8 cellular contexts compared by ENCODE assay signal in the genomic region with DNA sequence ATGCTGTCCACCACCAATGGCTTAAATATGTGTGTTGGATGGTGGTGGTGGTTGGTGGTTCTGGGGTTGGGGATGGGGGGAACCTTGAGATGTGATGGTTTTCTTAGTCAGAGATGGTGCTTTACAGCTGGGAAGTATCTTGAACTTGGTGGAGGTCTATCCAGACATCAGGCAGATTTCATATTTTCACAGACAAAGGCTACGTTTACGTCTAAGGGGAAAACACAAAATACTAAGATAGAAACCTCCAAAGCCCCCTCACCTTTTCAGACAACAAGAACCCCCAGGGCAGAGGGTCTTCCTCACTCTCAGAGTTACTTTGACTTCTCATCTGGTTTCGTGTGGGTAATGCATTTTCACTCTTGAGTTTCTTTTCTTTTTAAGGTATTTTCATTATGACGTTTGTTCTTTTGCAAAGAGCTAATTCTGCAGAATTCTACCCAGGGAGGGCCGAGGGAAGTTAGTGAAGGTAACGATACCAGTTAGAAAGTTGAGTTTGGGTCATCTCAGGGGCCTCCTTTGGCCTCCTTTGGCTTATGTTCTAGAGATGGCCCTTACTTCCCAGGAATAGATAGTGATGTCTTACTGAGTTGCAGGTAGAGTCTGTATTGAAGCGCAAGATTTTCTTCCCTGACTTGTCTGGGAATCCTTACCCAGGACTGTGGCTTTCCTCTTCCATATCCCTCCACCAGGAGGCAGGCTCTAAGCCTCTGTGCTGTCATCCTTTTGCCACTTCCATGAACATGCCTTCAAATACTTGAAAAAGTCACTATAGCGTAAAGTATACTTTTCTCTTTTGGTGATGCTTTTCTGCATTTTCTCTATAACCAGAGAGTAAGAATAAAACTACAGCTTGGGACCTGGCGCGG. TPM values are rescaled to one million over a fixed set of nuclear protein-coding genes. Genes with fewer than 3 reads are reported as not detected.
DNase-seq lines count a peak whose midpoint lies in the region; ATAC-seq and TF ChIP-seq lines count a peak whose summit lies in the region.
"Had no signal": no experiment of that assay in that cellular context is flagged by ENCODE, and none has a peak within 500 bp of the region (broad histone marks: within the 10 kb centered on the region; RNA-seq: fewer than 3 reads in every experiment).

No MANE protein-coding gene starts in this region.

- CTCF ChIA-PET in PC-9 (lab: Charles Lee): no interaction called here

- no peaks in the 10 kb centered on the region for H3K79me2 ChIP-seq in PC-9 (ENCODE audit: low read depth)

- peak; percentile 37 for ATAC-seq in GM18499 (IDR thresholded peaks at IDR 0.05; ENCODE audit: insufficient read depth, unreplicated experiment)

- H3K4me1 ChIP-seq in PC-9 (replicated peaks; ENCODE audit: insufficient read depth): no peaks in the 10 kb centered on the region
- peaks cover 3% of the 10 kb centered on the region; the same call in 1 of the 2 replicates for H3K4me1 ChIP-seq in iPS DF 6.9 (ENCODE audit: control insufficient read depth, insufficient read depth, low read length)

- H4K20me1 ChIP-seq in PC-9 (ENCODE audit: insufficient read depth): no peaks in the 10 kb centered on the region

- H3F3A ChIP-seq in PC-9 (ENCODE audit: insufficient read depth, low read depth): no peaks in the 10 kb centered on the region

- H3K36me3 ChIP-seq in PC-9 (ENCODE audit: low read depth): no peaks in the 10 kb centered on the region
- no peaks in the 10 kb centered on the region for H3K36me3 ChIP-seq in iPS DF 6.9 (ENCODE audit: control insufficient read depth, insufficient read depth, low read length)

- no TSS peak for BruUV-seq in PC-9 (replicated peaks; lab: Mats Ljungman, UMichigan)

- POLR2A ChIA-PET in PC-9 (lab: Charles Lee; ENCODE audit: unreplicated experiment): interaction anchor here (0.7 kb wide), 1 partner anchor 51 kb away, joined by 9 read pairs; no protein-coding TSS in a partner anchor

- H3K9me2 ChIP-seq in PC-9 (ENCODE audit: insufficient read depth): no peaks in the 10 kb centered on the region

- H3K9me3 ChIP-seq in PC-9 (ENCODE audit: insufficient read depth, low read depth): no peaks in the 10 kb centered on the region
- H3K9me3 ChIP-seq in iPS DF 6.9 (ENCODE audit: control insufficient read depth, insufficient read depth, low read length): no peaks in the 10 kb centered on the region

- no CpG with 5 or more reads among the region's 10 CpGs for WGBS in iPS DF 6.9 (ENCODE audit: insufficient coverage, insufficient read length)

- no peak overlapping the region for H2AFZ ChIP-seq in PC-9

- intact Hi-C loops in PC-9 (cut with micrococcal nuclease; ENCODE audit: unreplicated experiment): no loop called here

- no peaks in the 10 kb centered on the region for H3K27me3 ChIP-seq in PC-9 (ENCODE audit: insufficient read depth, low read depth)
- no peaks in the 10 kb centered on the region for H3K27me3 ChIP-seq in iPS DF 6.9 (ENCODE audit: control insufficient read depth, insufficient read depth, low read length)

- H3K4me3 ChIP-seq in PC-9 (no peak overlapping the region), iPS DF 6.9 (ENCODE audit: low read length) (no peak overlapping the region)

- H3K4me2 ChIP-seq in PC-9: no peak overlapping the region

- peak; percentile 30; the same call in 1 of the 2 replicates for TF ChIP-seq CTCF in PC-9 (conservative IDR thresholded peaks at IDR 0.05)

- DNase-seq in H4 (ENCODE audit: low spot score) (peak; percentile 31), PC-9 (no peak), iPS DF 6.9 (ENCODE audit: low read depth, low spot score) (peak; percentile 25), MV-4-11 (lab: John Stamatoyannopoulos, UW) (no peak), NCI-H1436 treated with DMSO at 0.1 percent for 48 hours (lab: John Stamatoyannopoulos, UW) (no peak), HPDE6-E6E7 (ENCODE audit: extremely low spot score) (no peak)

- no peak overlapping the region for H3K27ac ChIP-seq in PC-9
- H3K27ac ChIP-seq in iPS DF 6.9 (ENCODE audit: low read length): no peak overlapping the region

RNA-seq across cellular contexts. Expression of a gene that starts 31.9 kb away (rescaled TPM):
- 0.49 TPM in 1 of 2 replicates, not detected in the other for total RNA-seq in H4 (2014; rRNA removed; shearing (Covaris generic))
- total RNA-seq in PC-9 (2021): not detected in 2 replicates
- total RNA-seq: renal cortical epithelial cell had no signal

Comparison
In these comparisons a context has a peak if more than half of its experiments do, and no peak if none do; other contexts are left out.
1. DNase-seq: peak in H4 (single experiment) and iPS DF 6.9 (single experiment); none in PC-9 (0 of 2), MV-4-11 (single experiment), NCI-H1436 treated with DMSO at 0.1 percent for 48 hours (single experiment) and HPDE6-E6E7 (single experiment).